18 cellular contexts compared by ENCODE assay signal in genomic region chr11:133984828-133985227, GRCh38.
"Had no signal": no experiment of that assay in that cellular context is flagged by ENCODE, and none has a peak within 500 bp of the region (broad histone marks: within the 10 kb centered on the region; RNA-seq: fewer than 3 reads in every experiment).

No MANE protein-coding gene starts in this region.

- H3K27ac ChIP-seq: cardiac muscle cell, esophagus squamous epithelium, neural progenitor cell, psoas muscle, tibial nerve, WERI-Rb-1 had no signal

- H3K4me3 ChIP-seq: cardiac muscle cell, esophagus squamous epithelium, mucosa of descending colon, neural progenitor cell, psoas muscle, tibial nerve had no signal

- H3K9me3 ChIP-seq: esophagus squamous epithelium, mucosa of descending colon, psoas muscle, tibial nerve had no signal

- H3K27me3 ChIP-seq: neural progenitor cell had no signal

- ATAC-seq: effector memory CD8-positive, alpha-beta T cell; mucosa of descending colon; psoas muscle; right cardiac atrium had no signal

- H2AFZ ChIP-seq: neural progenitor cell had no signal

- H3K36me3 ChIP-seq: cardiac muscle cell, esophagus squamous epithelium, neural progenitor cell, tibial nerve, WERI-Rb-1 had no signal

- H3K4me2 ChIP-seq: neural progenitor cell had no signal

- DNase-seq: activated CD4-positive, alpha-beta T cell treated with anti-CD3 and anti-CD28 coated beads for 1 hour; activated naive CD4-positive, alpha-beta T cell treated with Interleukin-2 at 50 U/mL for 16 hours; activated naive CD8-positive, alpha-beta T cell treated with anti-CD3 and anti-CD28 coated beads, Interleukin-2, amount 10 ng/mL, durations not matched to agents 7 days and 5 days; amygdala; dermis blood vessel endothelial cell; effector memory CD8-positive, alpha-beta T cell; esophagus squamous epithelium; immature natural killer cell; mucosa of descending colon; naive B cell; stimulated activated CD4-positive, alpha-beta T cell treated with anti-CD3 and anti-CD28 coated beads, Interleukin-2, amount 100 ng/mL, for 24 hours; stimulated activated naive CD4-positive, alpha-beta T cell treated with Interleukin-2 at 50 U/mL for 16 hours had no signal

- H3K4me1 ChIP-seq: esophagus squamous epithelium, neural progenitor cell, tibial nerve had no signal

- H3K9ac ChIP-seq: neural progenitor cell had no signal
